9 cellular contexts compared by ENCODE assay signal in genomic region chr19:18428173-18428836, GRCh38. TPM values are rescaled to one million over a fixed set of nuclear protein-coding genes. Genes with fewer than 3 reads are reported as not detected.
A peak's percentile ranks its signal among the peaks of the same experiment; 100 is the strongest.
DNase-seq lines count a peak whose midpoint lies in the region; ATAC-seq, FAIRE-seq and TF ChIP-seq lines count a peak whose summit lies in the region.
"Had no signal": no experiment of that assay in that cellular context is flagged by ENCODE, and none has a peak within 500 bp of the region (broad histone marks: within the 10 kb centered on the region; RNA-seq: fewer than 3 reads in every experiment).

No MANE protein-coding gene starts in this region.

- peaks cover 11% of the 10 kb centered on the region for H3K79me1 ChIP-seq in neuronal stem cell (ENCODE audit: low read depth, low read length)

- peak overlapping the region; percentile 9 for H3K9ac ChIP-seq in neuronal stem cell (ENCODE audit: low read depth, low read length, poor library complexity)

- no peak overlapping the region for H4K8ac ChIP-seq in neuronal stem cell (ENCODE audit: low read depth, low read length)

- peak overlapping the region; percentile 88 to 97 (median 93) for H3K27ac Mint-ChIP-seq in IgD-negative memory B cell

- DNase-seq in GM06990 (ENCODE audit: extremely low read depth, insufficient read length), result no peak
- DNase-seq in coronary artery (ENCODE audit: low spot score), result no peak
- DNase-seq in neuronal stem cell (ENCODE audit: low spot score), result no peak
- DNase-seq in HTR-8/SVneo (ENCODE audit: insufficient read length, low spot score), result no peak
- DNase-seq in activated CD4-positive, CD25-positive, alpha-beta regulatory T cell treated with anti-CD3 and anti-CD28 coated beads, Interleukin-2, amount 50 U/mL, for 72 hours, result no peak
- no peak for DNase-seq in COR-L47 (lab: John Stamatoyannopoulos, UW)

- H3K23ac ChIP-seq in neuronal stem cell (ENCODE audit: low read depth, low read length, poor library complexity), result peak overlapping the region; percentile 95

- H2BK120ac ChIP-seq in neuronal stem cell (ENCODE audit: low read depth, low read length), result peak overlapping the region; percentile 76

- peak overlapping the region; percentile 97 for H2BK5ac ChIP-seq in neuronal stem cell (ENCODE audit: low read length)

- H3K14ac ChIP-seq in neuronal stem cell (ENCODE audit: low read length), result no peak overlapping the region

- peak overlapping the region; percentile 99 for H3K18ac ChIP-seq in neuronal stem cell (ENCODE audit: low read length)

- H3K4me1 Mint-ChIP-seq in IgD-negative memory B cell, result peaks cover 4 to 11% (median 6%) of the 10 kb centered on the region in 3 donors

- peak overlapping the region; percentile 63 for H2BK12ac ChIP-seq in neuronal stem cell (ENCODE audit: low read length)

- peak overlapping the region in 3 of 4 donors; percentile 58 to 80 (median 78) for H3K4me3 Mint-ChIP-seq in IgD-negative memory B cell

- peaks cover 49 to 62% of the 10 kb centered on the region in 2 donors for H3K4me1 ChIP-seq in neuronal stem cell (ENCODE audit: control insufficient read depth in 2 of 2, insufficient read depth in 1 of 2, low read depth in 1 of 2, low read length in 2 of 2)
- H3K4me1 ChIP-seq: pancreas had no signal

- H3K27ac ChIP-seq in coronary artery, result peak overlapping the region; percentile 80 to 90
- H3K27ac ChIP-seq in neuronal stem cell (replicated peaks; ENCODE audit: low read length), result peak overlapping the region; percentile 95

- FAIRE-seq in HTR-8/SVneo (lab: Jason Lieb, UNC), result no peak
- FAIRE-seq: pancreas had no signal

- H2BK15ac ChIP-seq in neuronal stem cell (ENCODE audit: low read length), result peak overlapping the region; percentile 98

- H3K36me3 ChIP-seq in GM06990 (ENCODE audit: control insufficient read depth, insufficient read depth, low read length) (peaks cover 2% of the 10 kb centered on the region; the same call in 1 of the 2 replicates), neuronal stem cell (replicated peaks in 1 of 2; ENCODE audit: control insufficient read depth in 2 of 2, insufficient read depth in 2 of 2, low read length in 2 of 2) (peaks cover 0 to 34% of the 10 kb centered on the region in 2 donors)
- H3K36me3 ChIP-seq: pancreas had no signal

- H3K27me3 ChIP-seq in GM06990 (replicated peaks; ENCODE audit: control insufficient read depth, insufficient read depth, low read length), result no peaks in the 10 kb centered on the region
- H3K27me3 ChIP-seq in neuronal stem cell (ENCODE audit: control insufficient read depth in 3 of 3, insufficient read depth in 3 of 3, low read depth in 1 of 3, low read length in 3 of 3), result no peaks in the 10 kb centered on the region
- H3K27me3 ChIP-seq: pancreas had no signal

- H3K4me3 ChIP-seq in GM06990 (replicated peaks; ENCODE audit: low read depth, low read length) (peak overlapping the region; percentile 56; the same call in 1 of the 2 replicates), coronary artery (peak overlapping the region; percentile 69), neuronal stem cell (ENCODE audit: low read length in 2 of 2) (peak overlapping the region; percentile 45 to 52)

- H3K9me3 Mint-ChIP-seq in IgD-negative memory B cell, result no peaks in the 10 kb centered on the region

- H3K27me3 Mint-ChIP-seq in IgD-negative memory B cell, result no peaks in the 10 kb centered on the region

- H2AFZ ChIP-seq in neuronal stem cell (ENCODE audit: low read length), result peak overlapping the region; percentile 90

- H3K36me3 Mint-ChIP-seq in IgD-negative memory B cell, result no peaks in the 10 kb centered on the region

- no peak overlapping the region for H4K91ac ChIP-seq in neuronal stem cell (ENCODE audit: low read depth, low read length, poor library complexity)

- H2AK5ac ChIP-seq in neuronal stem cell (ENCODE audit: low read depth, low read length), result peak overlapping the region; percentile 98

- WGBS in neuronal stem cell (ENCODE audit: extremely low coverage in 2 of 2, insufficient read length in 2 of 2, insufficient replicate concordance in 1 of 2), 2 donors, result no CpG with 5 or more reads among the region's 18 CpGs

- peak overlapping the region; percentile 89 for H3K4me2 ChIP-seq in neuronal stem cell (ENCODE audit: insufficient read depth, low read length, poor library complexity, severe bottlenecking)

- H3K9me3 ChIP-seq in neuronal stem cell (replicated peaks in 1 of 2; ENCODE audit: control insufficient read depth in 2 of 2, insufficient read depth in 1 of 2, low read depth in 1 of 2, low read length in 2 of 2), result no peaks in the 10 kb centered on the region
- H3K9me3 ChIP-seq: pancreas had no signal

- H3K4ac ChIP-seq in neuronal stem cell (ENCODE audit: low read length), result no peak overlapping the region

- TF ChIP-seq CTCF in GM06990 (IDR thresholded peaks at IDR 0.05; ENCODE audit: insufficient read depth, low read length, poor library complexity, severe bottlenecking) (no peak), coronary artery (IDR thresholded peaks at IDR 0.05) (no peak)

- no peak for ATAC-seq in GM18873 (IDR thresholded peaks at IDR 0.05; ENCODE audit: low FRiP score, unreplicated experiment)

RNA-seq across cellular contexts. Expression of gene SSBP4, which starts 9.1 kb away (rescaled TPM):
- polyA plus RNA-seq in IgD-negative memory B cell, result 97.4 TPM
- 66.8 TPM for polyA plus RNA-seq in neuronal stem cell (2013, experiment 1 of 2)
- polyA plus RNA-seq in neuronal stem cell (2013, experiment 2 of 2), result 64.3 TPM

RNA-seq across cellular contexts. Expression of gene ISYNA1, which starts 9.6 kb away (rescaled TPM):
- polyA plus RNA-seq in IgD-negative memory B cell, result 17.2 TPM
- 318 TPM for polyA plus RNA-seq in neuronal stem cell (2013, experiment 1 of 2)
- 304 TPM for polyA plus RNA-seq in neuronal stem cell (2013, experiment 2 of 2)

RNA-seq across cellular contexts. Expression of gene LRRC25, which starts 30.9 kb away (rescaled TPM):
- polyA plus RNA-seq in IgD-negative memory B cell, result 14.9 TPM
- polyA plus RNA-seq in neuronal stem cell (2013, experiment 1 of 2), result 0.18 TPM
- 0.10 TPM for polyA plus RNA-seq in neuronal stem cell (2013, experiment 2 of 2)

RNA-seq across cellular contexts. Expression of gene GDF15, which starts 42.3 kb away (rescaled TPM):
- polyA plus RNA-seq in IgD-negative memory B cell, result not detected
- polyA plus RNA-seq in neuronal stem cell (2013, experiment 1 of 2), result 5.3 TPM
- polyA plus RNA-seq in neuronal stem cell (2013, experiment 2 of 2), result 5.1 TPM
